Comparison of ENCODE assay signal across 9 cellular contexts in the genomic region with DNA sequence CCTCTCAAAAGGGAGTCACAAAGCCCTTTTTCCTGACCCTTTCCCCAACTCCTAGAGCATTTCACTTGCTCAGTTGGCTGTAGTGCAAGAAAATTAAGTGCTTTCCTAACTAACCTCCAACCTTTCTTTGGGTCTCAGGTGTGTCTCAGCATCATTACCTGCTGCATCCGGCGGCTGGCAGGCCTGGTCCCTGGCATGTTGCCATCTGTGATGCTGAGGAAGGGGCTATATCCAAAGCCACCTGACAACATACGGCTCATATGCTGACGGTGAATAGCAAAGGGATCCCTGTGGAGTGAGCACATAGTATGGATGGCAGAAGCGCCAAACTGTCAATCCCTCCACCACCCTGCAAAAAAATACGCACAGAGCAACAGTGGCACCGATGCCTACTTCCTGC. TPM values are rescaled to one million over a fixed set of nuclear protein-coding genes. Genes with fewer than 3 reads are reported as not detected.
A peak's percentile ranks its signal among the peaks of the same experiment; 100 is the strongest.
DNase-seq lines count a peak whose midpoint lies in the region; ATAC-seq, FAIRE-seq and TF ChIP-seq lines count a peak whose summit lies in the region.
"Had no signal": no experiment of that assay in that cellular context is flagged by ENCODE, and none has a peak within 500 bp of the region (broad histone marks: within the 10 kb centered on the region; RNA-seq: fewer than 3 reads in every experiment).

No MANE protein-coding gene starts in this region.

- H3K4me3 Mint-ChIP-seq in activated CD8-positive, alpha-beta memory T cell treated with anti-CD3 and anti-CD28 coated beads, Interleukin-2, amount 10 ng/mL, durations not matched to agents 7 days and 5 days = peak overlapping the region; percentile 90
- peak overlapping the region; percentile 95 for H3K4me3 Mint-ChIP-seq in activated naive CD8-positive, alpha-beta T cell treated with anti-CD3 and anti-CD28 coated beads, Interleukin-2, amount 10 ng/mL, durations not matched to agents 7 days and 5 days

- H3K9me3 Mint-ChIP-seq in activated CD8-positive, alpha-beta memory T cell treated with anti-CD3 and anti-CD28 coated beads, Interleukin-2, amount 10 ng/mL, durations not matched to agents 7 days and 5 days (ENCODE audit: low read depth) = no peaks in the 10 kb centered on the region
- no peaks in the 10 kb centered on the region for H3K9me3 Mint-ChIP-seq in activated naive CD8-positive, alpha-beta T cell treated with anti-CD3 and anti-CD28 coated beads, Interleukin-2, amount 10 ng/mL, durations not matched to agents 7 days and 5 days

- FAIRE-seq in kidney (lab: Jason Lieb, UNC) = no peak

- H3K4me3 ChIP-seq in kidney (ENCODE audit: low read length in 2 of 2) (peak overlapping the region; percentile 79 to 91), thoracic aorta (peak overlapping the region; percentile 98)

- ATAC-seq in activated CD8-positive, alpha-beta memory T cell treated with anti-CD3 and anti-CD28 coated beads, Interleukin-2, amount 10 ng/mL, durations not matched to agents 7 days and 5 days = no peak
- ATAC-seq in activated naive CD8-positive, alpha-beta T cell treated with anti-CD3 and anti-CD28 coated beads, Interleukin-2, amount 10 ng/mL, durations not matched to agents 7 days and 5 days (ENCODE audit: low read depth) = no peak
- no peak for ATAC-seq in thoracic aorta (ENCODE audit: insufficient number of reproducible peaks, low FRiP score, low read depth)
- no peak for ATAC-seq in GM18868 (IDR thresholded peaks at IDR 0.05; ENCODE audit: unreplicated experiment)

- CTCF ChIA-PET in activated CD8-positive, alpha-beta memory T cell treated with anti-CD3 and anti-CD28 coated beads, Interleukin-2, amount 10 ng/mL, durations not matched to agents 7 days and 5 days (lab: Charles Lee) = interaction anchor here (1.3 to 9.9 kb wide), 16 partner anchors 9 to 139 kb away, joined by 5 to 120 read pairs (median 24); a partner anchor contains a TSS

- H3K27ac Mint-ChIP-seq in activated CD8-positive, alpha-beta memory T cell treated with anti-CD3 and anti-CD28 coated beads, Interleukin-2, amount 10 ng/mL, durations not matched to agents 7 days and 5 days = peak overlapping the region; percentile 98
- H3K27ac Mint-ChIP-seq in activated naive CD8-positive, alpha-beta T cell treated with anti-CD3 and anti-CD28 coated beads, Interleukin-2, amount 10 ng/mL, durations not matched to agents 7 days and 5 days = peak overlapping the region; percentile 98

- peaks cover 12 to 16% of the 10 kb centered on the region in 2 donors for H3K4me1 ChIP-seq in kidney (ENCODE audit: control insufficient read depth in 1 of 2, insufficient read depth in 1 of 2, low read depth in 1 of 2, low read length in 2 of 2)
- peaks cover 9 to 22% of the 10 kb centered on the region in 2 donors for H3K4me1 ChIP-seq in thoracic aorta (ENCODE audit: control insufficient read depth in 1 of 2, low read depth in 2 of 2)

- DNase-seq in activated CD8-positive, alpha-beta memory T cell treated with anti-CD3 and anti-CD28 coated beads, Interleukin-2, amount 10 ng/mL, durations not matched to agents 7 days and 5 days = no peak
- no peak for DNase-seq in activated CD8-positive, alpha-beta memory T cell treated with anti-CD3 and anti-CD28 coated beads, Interleukin-2, amount 50 U/mL, for 4 hours
- DNase-seq in activated naive CD8-positive, alpha-beta T cell treated with anti-CD3 and anti-CD28 coated beads, Interleukin-2, amount 10 ng/mL, durations not matched to agents 7 days and 5 days = no peak
- no peak for DNase-seq in kidney
- DNase-seq in thoracic aorta (ENCODE audit: low spot score) = no peak
- DNase-seq in NCI-H446 treated with DMSO at 0.1 percent for 48 hours (lab: John Stamatoyannopoulos, UW) = no peak
- DNase-seq in HCEC 1CT = no peak

- no peak for TF ChIP-seq CTCF in kidney (IDR thresholded peaks at IDR 0.05; ENCODE audit: borderline replicate concordance, extremely low read depth, insufficient read depth)
- no peak for TF ChIP-seq CTCF in thoracic aorta (IDR thresholded peaks at IDR 0.05)

- no peaks in the 10 kb centered on the region for H3K27me3 Mint-ChIP-seq in activated CD8-positive, alpha-beta memory T cell treated with anti-CD3 and anti-CD28 coated beads, Interleukin-2, amount 10 ng/mL, durations not matched to agents 7 days and 5 days
- peaks cover 5% of the 10 kb centered on the region for H3K27me3 Mint-ChIP-seq in activated naive CD8-positive, alpha-beta T cell treated with anti-CD3 and anti-CD28 coated beads, Interleukin-2, amount 10 ng/mL, durations not matched to agents 7 days and 5 days

- H3K27ac ChIP-seq in kidney (ENCODE audit: low read depth in 2 of 2, low read length in 2 of 2) (no peak overlapping the region), thoracic aorta (peak overlapping the region; percentile 89 to 92)

- H3K27me3 ChIP-seq in thoracic aorta (replicated peaks; ENCODE audit: insufficient read depth) = no peaks in the 10 kb centered on the region

- intact Hi-C loops in kidney (cut with DNase I) = loop anchor here (10.0 kb wide), 1 partner anchor 73 kb away; a partner anchor contains a TSS

- peaks cover 22% of the 10 kb centered on the region for H3K4me1 Mint-ChIP-seq in activated CD8-positive, alpha-beta memory T cell treated with anti-CD3 and anti-CD28 coated beads, Interleukin-2, amount 10 ng/mL, durations not matched to agents 7 days and 5 days
- peaks cover 25% of the 10 kb centered on the region for H3K4me1 Mint-ChIP-seq in activated naive CD8-positive, alpha-beta T cell treated with anti-CD3 and anti-CD28 coated beads, Interleukin-2, amount 10 ng/mL, durations not matched to agents 7 days and 5 days

- no peaks in the 10 kb centered on the region for H3K9me3 ChIP-seq in kidney (ENCODE audit: control insufficient read depth in 1 of 2, low read length in 2 of 2)
- H3K9me3 ChIP-seq in thoracic aorta = no peaks in the 10 kb centered on the region

- H3K36me3 ChIP-seq in kidney (ENCODE audit: control insufficient read depth in 1 of 2, insufficient read depth in 2 of 2, low read length in 2 of 2) (peaks cover 30 to 50% of the 10 kb centered on the region in 2 donors), thoracic aorta (peaks cover 47% of the 10 kb centered on the region)

- POLR2A ChIA-PET in activated naive CD8-positive, alpha-beta T cell treated with anti-CD3 and anti-CD28 coated beads, Interleukin-2, amount 10 ng/mL, durations not matched to agents 7 days and 5 days (lab: Charles Lee) = interaction anchor here (0.5 to 3.8 kb wide), 12 partner anchors 15 to 142 kb away, joined by 3 to 43 read pairs (median 12); a partner anchor contains a TSS

- peak overlapping the region; percentile 89 to 99 for H3K9ac ChIP-seq in kidney (ENCODE audit: low read length in 2 of 2)

- peaks cover 24% of the 10 kb centered on the region for H3K36me3 Mint-ChIP-seq in activated CD8-positive, alpha-beta memory T cell treated with anti-CD3 and anti-CD28 coated beads, Interleukin-2, amount 10 ng/mL, durations not matched to agents 7 days and 5 days
- H3K36me3 Mint-ChIP-seq in activated naive CD8-positive, alpha-beta T cell treated with anti-CD3 and anti-CD28 coated beads, Interleukin-2, amount 10 ng/mL, durations not matched to agents 7 days and 5 days = peaks cover 31% of the 10 kb centered on the region

RNA-seq across cellular contexts. Expression of a gene that starts 1.2 kb away (rescaled TPM):
- total RNA-seq in activated CD8-positive, alpha-beta memory T cell treated with anti-CD3 and anti-CD28 coated beads, Interleukin-2, amount 10 ng/mL, durations not matched to agents 7 days and 5 days = 100 to 1,000 TPM; 102 to 113 TPM
- 100 to 1,000 TPM; 108 to 118 TPM for total RNA-seq in activated naive CD8-positive, alpha-beta T cell treated with anti-CD3 and anti-CD28 coated beads, Interleukin-2, amount 10 ng/mL, durations not matched to agents 7 days and 5 days
- 141 TPM for total RNA-seq in kidney
- 289 TPM for polyA plus RNA-seq in kidney (ENCODE audit: insufficient read depth, low read depth, low replicate concordance)
- 100 to 1,000 TPM; 129 to 179 TPM for total RNA-seq in thoracic aorta

RNA-seq across cellular contexts. Expression of a gene that starts 14.4 kb away (rescaled TPM):
- total RNA-seq in activated CD8-positive, alpha-beta memory T cell treated with anti-CD3 and anti-CD28 coated beads, Interleukin-2, amount 10 ng/mL, durations not matched to agents 7 days and 5 days = 100 to 1,000 TPM; 131 to 142 TPM
- 10 to 100 TPM; 36.2 to 43.5 TPM for total RNA-seq in activated naive CD8-positive, alpha-beta T cell treated with anti-CD3 and anti-CD28 coated beads, Interleukin-2, amount 10 ng/mL, durations not matched to agents 7 days and 5 days
- 269 TPM for total RNA-seq in kidney
- 590 TPM for polyA plus RNA-seq in kidney (ENCODE audit: insufficient read depth, low read depth, low replicate concordance)
- 100 to 1,000 TPM; 168 to 186 TPM for total RNA-seq in thoracic aorta

RNA-seq across cellular contexts. Expression of a gene that starts 20.6 kb away (rescaled TPM):
- 100 to 1,000 TPM; 320 to 420 TPM for total RNA-seq in activated CD8-positive, alpha-beta memory T cell treated with anti-CD3 and anti-CD28 coated beads, Interleukin-2, amount 10 ng/mL, durations not matched to agents 7 days and 5 days
- 10 to 100 TPM; 46.6 to 52.1 TPM for total RNA-seq in activated naive CD8-positive, alpha-beta T cell treated with anti-CD3 and anti-CD28 coated beads, Interleukin-2, amount 10 ng/mL, durations not matched to agents 7 days and 5 days
- total RNA-seq in kidney = 1.3 TPM
- not detected for polyA plus RNA-seq in kidney (ENCODE audit: insufficient read depth, low read depth, low replicate concordance)
- total RNA-seq in thoracic aorta = 1 to 10 TPM in 1 of 2 donors, under 1 TPM in 1; 0.95 to 1.5 TPM
- total RNA-seq: Daoy had no signal

RNA-seq across cellular contexts. Expression of a gene that starts 27.9 kb away (rescaled TPM):
- 10 to 100 TPM; 28.2 to 30.0 TPM for total RNA-seq in activated CD8-positive, alpha-beta memory T cell treated with anti-CD3 and anti-CD28 coated beads, Interleukin-2, amount 10 ng/mL, durations not matched to agents 7 days and 5 days
- 10 to 100 TPM; 29.8 to 35.6 TPM for total RNA-seq in activated naive CD8-positive, alpha-beta T cell treated with anti-CD3 and anti-CD28 coated beads, Interleukin-2, amount 10 ng/mL, durations not matched to agents 7 days and 5 days
- 71.9 TPM for total RNA-seq in kidney
- 94.1 TPM for polyA plus RNA-seq in kidney (ENCODE audit: insufficient read depth, low read depth, low replicate concordance)
- 10 to 100 TPM; 69.9 to 78.2 TPM for total RNA-seq in thoracic aorta

RNA-seq across cellular contexts. Expression of a gene that starts 37.6 kb away (rescaled TPM):
- total RNA-seq in activated CD8-positive, alpha-beta memory T cell treated with anti-CD3 and anti-CD28 coated beads, Interleukin-2, amount 10 ng/mL, durations not matched to agents 7 days and 5 days = 1 to 10 TPM in 1 of 2 experiments, under 1 TPM in 1; 0.82 to 1.8 TPM
- 1 to 10 TPM; 2.6 to 3.0 TPM for total RNA-seq in activated naive CD8-positive, alpha-beta T cell treated with anti-CD3 and anti-CD28 coated beads, Interleukin-2, amount 10 ng/mL, durations not matched to agents 7 days and 5 days
- total RNA-seq in kidney (38.1 TPM), thoracic aorta (10 to 100 TPM; 22.3 to 25.0 TPM)
- 12.2 TPM for polyA plus RNA-seq in kidney (ENCODE audit: insufficient read depth, low read depth, low replicate concordance)
- total RNA-seq: Daoy had no signal

Comparison
In these comparisons a context has a peak if more than half of its experiments do, and no peak if none do; other contexts are left out.
1. H3K27ac ChIP-seq: peak in thoracic aorta (2 of 2); none in kidney (0 of 2).
2. RNA of a gene that starts 20.6 kb away (total RNA-seq): 320 to 420 TPM in activated CD8-positive, alpha-beta memory T cell treated with anti-CD3 and anti-CD28 coated beads, Interleukin-2, amount 10 ng/mL, durations not matched to agents 7 days and 5 days and 46.6 to 52.1 TPM in activated naive CD8-positive, alpha-beta T cell treated with anti-CD3 and anti-CD28 coated beads, Interleukin-2, amount 10 ng/mL, durations not matched to agents 7 days and 5 days; 0.95 to 1.5 TPM in thoracic aorta and 1.3 TPM in kidney (single experiment); every median in the first group is over 10 times any median in the second.